Comparison of ENCODE assay signal across 1 cellular context in genomic region chr3:72171461-72171860, GRCh38.
TF ChIP-seq lines count a peak whose summit lies in the region.

No MANE protein-coding gene starts in this region.

TF ChIP-seq in WTC11, 78 proteins besides CTCF, POLR2A, EP300 and RAD21 (continued from another document):
- TF ChIP-seq SMAD4 (CRISPR knock-in tag; IDR thresholded peaks at IDR 0.05) (no peak), FOXK1 (CRISPR knock-in tag; IDR thresholded peaks at IDR 0.05) (no peak), GTF2I (CRISPR knock-in tag; conservative IDR thresholded peaks at IDR 0.05) (no peak)
